In genomic region chr6:37354526-37355384, GRCh38 we compare ENCODE assay signal across 8 cellular contexts. TPM values are rescaled to one million over a fixed set of nuclear protein-coding genes. Genes with fewer than 3 reads are reported as not detected.
A peak's percentile ranks its signal among the peaks of the same experiment; 100 is the strongest.
DNase-seq lines count a peak whose midpoint lies in the region; ATAC-seq, FAIRE-seq and TF ChIP-seq lines count a peak whose summit lies in the region.

No MANE protein-coding gene starts in this region.

- no peak for TF ChIP-seq CTCF in AG09309 (IDR thresholded peaks at IDR 0.05; ENCODE audit: control insufficient read depth, insufficient read depth, low read depth, low read length, missing control alignments)
- TF ChIP-seq CTCF in lung (IDR thresholded peaks at IDR 0.05; ENCODE audit: control extremely low read depth, extremely low read depth) = no peak

- no peaks in the 10 kb centered on the region for H3K36me3 ChIP-seq in lung (ENCODE audit: control insufficient read depth in 2 of 2, insufficient read depth in 2 of 2, low read length in 2 of 2)

- 4 to 5% methylated on average over 38 to 44 of the region's 44 CpGs for WGBS in lung, 2 donors

- DNase-seq in AG09309 (ENCODE audit: low read depth) (no peak), H54 (ENCODE audit: insufficient read length, low spot score) (peak; percentile 60), SW480 (ENCODE audit: low spot score) (peak; percentile 31), dermis blood vessel endothelial cell (peak; percentile 49), lung (ENCODE audit: low spot score) (no peak), MV-4-11 (lab: John Stamatoyannopoulos, UW) (no peak)

- H3K36me3 Mint-ChIP-seq in stimulated activated naive CD8-positive, alpha-beta T cell treated with anti-CD3 and anti-CD28 coated beads, Interleukin-15, Interleukin-2, amounts not matched to agents 100 ng/mL and 50 ng/mL, for 24 hours (ENCODE audit: low read depth) = no peaks in the 10 kb centered on the region

- FAIRE-seq in H54 (lab: Jason Lieb, UNC) = no peak

- ATAC-seq in lung (ENCODE audit: insufficient read depth, low FRiP score) (peak; percentile 12), HG03439 (IDR thresholded peaks at IDR 0.05; ENCODE audit: unreplicated experiment) (no peak)

- peaks cover 1 to 5% of the 10 kb centered on the region in 2 donors for H3K4me1 ChIP-seq in lung (ENCODE audit: control insufficient read depth in 2 of 2, insufficient read depth in 2 of 2, low read length in 2 of 2)

- H3K4me3 Mint-ChIP-seq in stimulated activated naive CD8-positive, alpha-beta T cell treated with anti-CD3 and anti-CD28 coated beads, Interleukin-15, Interleukin-2, amounts not matched to agents 100 ng/mL and 50 ng/mL, for 24 hours = peak overlapping the region; percentile 86

- no peaks in the 10 kb centered on the region for H3K9me3 ChIP-seq in lung (ENCODE audit: control insufficient read depth in 2 of 2, insufficient read depth in 1 of 2, low read length in 1 of 2)

- H3K27me3 ChIP-seq in lung (ENCODE audit: control insufficient read depth, insufficient read depth) = no peaks in the 10 kb centered on the region

- H3K27me3 Mint-ChIP-seq in stimulated activated naive CD8-positive, alpha-beta T cell treated with anti-CD3 and anti-CD28 coated beads, Interleukin-15, Interleukin-2, amounts not matched to agents 100 ng/mL and 50 ng/mL, for 24 hours = no peaks in the 10 kb centered on the region

- H3K4me3 ChIP-seq in AG09309 (ENCODE audit: control insufficient read depth, low read depth, low read length) (peak overlapping the region; percentile 90), lung (peak overlapping the region; percentile 84)

- H3K4me1 Mint-ChIP-seq in stimulated activated naive CD8-positive, alpha-beta T cell treated with anti-CD3 and anti-CD28 coated beads, Interleukin-15, Interleukin-2, amounts not matched to agents 100 ng/mL and 50 ng/mL, for 24 hours (ENCODE audit: low read depth) = peaks cover 26% of the 10 kb centered on the region

- H3K27ac ChIP-seq in lung (ENCODE audit: low read depth in 1 of 2, low read length in 1 of 2) = peak overlapping the region in 1 of 2 donors; percentile 63

- no peak for TF ChIP-seq POLR2A in H54 (IDR thresholded peaks at IDR 0.05; ENCODE audit: low read depth, low read length)

- peak overlapping the region; percentile 86 for H3K27ac Mint-ChIP-seq in stimulated activated naive CD8-positive, alpha-beta T cell treated with anti-CD3 and anti-CD28 coated beads, Interleukin-15, Interleukin-2, amounts not matched to agents 100 ng/mL and 50 ng/mL, for 24 hours

- H3K9me3 Mint-ChIP-seq in stimulated activated naive CD8-positive, alpha-beta T cell treated with anti-CD3 and anti-CD28 coated beads, Interleukin-15, Interleukin-2, amounts not matched to agents 100 ng/mL and 50 ng/mL, for 24 hours = no peaks in the 10 kb centered on the region

RNA-seq across cellular contexts. Expression of gene RNF8, which starts 1.0 kb away (rescaled TPM):
- total RNA-seq in dermis blood vessel endothelial cell (30.8 and 48.1 TPM in 2 replicates), lung (10 to 100 TPM; 12.9 to 28.1 TPM)
- polyA plus RNA-seq in lung = 10 to 100 TPM; 10.5 to 12.5 TPM

Comparison
In these comparisons a context has a peak if more than half of its experiments do, and no peak if none do; other contexts are left out.
1. DNase-seq: peak in H54 (single experiment), SW480 (single experiment) and dermis blood vessel endothelial cell (single experiment); none in AG09309 (single experiment), lung (single experiment) and MV-4-11 (single experiment).